ENCODE assay signal across 24 cellular contexts in genomic region chr20:998431-998830, GRCh38. TPM values are rescaled to one million over a fixed set of nuclear protein-coding genes. Genes with fewer than 3 reads are reported as not detected.
"Had no signal": no experiment of that assay in that cellular context is flagged by ENCODE, and none has a peak within 500 bp of the region (broad histone marks: within the 10 kb centered on the region; RNA-seq: fewer than 3 reads in every experiment).

No MANE protein-coding gene starts in this region.

- ATAC-seq: Panc1, PC-3, SK-N-SH treated with all-trans-retinoic acid at 6 μM for 48 hours had no signal

- DNase-seq: Karpas-422; KG1; MG63; NCI-H1092; NCI-H1436; NCI-H187; NCI-H2029; NCI-H2081 treated with DMSO at 0.1 percent for 48 hours; NCI-H2171; NCI-H226; NCI-H446; NCI-H510A; NCI-H524 treated with DMSO at 0.1 percent for 48 hours; NCI-H69; NCI-H774; NK-92 treated with Interleukin-12 subunit alpha and Interleukin-12 subunit beta, amount 100 ng/mL, for 24 hours; PC-3; SHP77 had no signal

- H3K9me3 ChIP-seq: MG63 had no signal

- H3K36me3 ChIP-seq: MG63 had no signal

- FAIRE-seq: HTR-8/SVneo had no signal

- H3K27me3 ChIP-seq: MG63 had no signal

- H3K4me3 ChIP-seq: MG63 had no signal

- H3K27ac ChIP-seq: HL-60, RWPE1 had no signal

RNA-seq across cellular contexts. Expression of gene RSPO4, which starts 3.7 kb away (rescaled TPM):
- total RNA-seq: OCI-LY7, PC-3 had no signal
